In genomic region chr5:139561655-139562451, GRCh38 we compare ENCODE assay signal across 1 cellular context.
A peak's percentile ranks its signal among the peaks of the same experiment; 100 is the strongest.
TF ChIP-seq lines count a peak whose summit lies in the region.

No MANE protein-coding gene starts in this region.

TF ChIP-seq in GM12878, 131 proteins besides CTCF, POLR2A, EP300 and RAD21 (continued from another document):
- TF ChIP-seq ZNF592 (IDR thresholded peaks at IDR 0.05) (no peak), HCFC1 (IDR thresholded peaks at IDR 0.05; ENCODE audit: low read length) (no peak), MEF2B (IDR thresholded peaks at IDR 0.05; ENCODE audit: partially characterized antibody, poor library complexity, severe bottlenecking) (no peak), MYC (IDR thresholded peaks at IDR 0.05; ENCODE audit: insufficient read depth, insufficient read length, insufficient replicate concordance, low read length, severe bottlenecking) (no peak), ZNF687 (IDR thresholded peaks at IDR 0.05) (no peak), YBX1 (IDR thresholded peaks at IDR 0.05) (no peak), RBBP5 (conservative IDR thresholded peaks at IDR 0.05) (no peak), SIN3A (IDR thresholded peaks at IDR 0.05; ENCODE audit: low read depth, low read length) (no peak), NKRF (conservative IDR thresholded peaks at IDR 0.05) (no peak), KAT2A (conservative IDR thresholded peaks at IDR 0.05; ENCODE audit: control insufficient read depth, low read depth, low read length) (no peak), PRDM15 (CRISPR knock-in tag; IDR thresholded peaks at IDR 0.05) (no peak), RUNX3 (IDR thresholded peaks at IDR 0.05; ENCODE audit: low read length) (no peak), BHLHE40 (IDR thresholded peaks at IDR 0.05; ENCODE audit: borderline replicate concordance in 1 of 2, low read depth in 2 of 2, low read length in 1 of 2) (no peak), ZNF384 (IDR thresholded peaks at IDR 0.05; ENCODE audit: borderline replicate concordance, low read depth, low read length) (no peak), RB1 (IDR thresholded peaks at IDR 0.05; ENCODE audit: borderline replicate concordance) (peak; percentile 20; the same call in 1 of the 2 replicates), YY1 (IDR thresholded peaks at IDR 0.05; ENCODE audit: low read depth, low read length) (peak; percentile 89), MLLT1 (IDR thresholded peaks at IDR 0.05) (peak; percentile 35; the same call in 1 of the 2 replicates), NRF1 (conservative IDR thresholded peaks at IDR 0.05; ENCODE audit: low read depth, low read length) (no peak), IKZF1 (conservative IDR thresholded peaks at IDR 0.05) (0 out of 2 replicates have a peak, but pooled peaks have one; percentile 5), EZH2 (IDR thresholded peaks at IDR 0.05; ENCODE audit: borderline replicate concordance, control insufficient read depth, low read depth, low read length) (no peak), NR2C2 (IDR thresholded peaks at IDR 0.05; ENCODE audit: borderline replicate concordance, control insufficient read depth, insufficient read length, low read depth) (no peak), PAX8 (IDR thresholded peaks at IDR 0.05) (no peak), BCL3 (IDR thresholded peaks at IDR 0.05; ENCODE audit: borderline replicate concordance, insufficient read depth, low read depth, low read length, poor library complexity, severe bottlenecking) (no peak), ASH2L (IDR thresholded peaks at IDR 0.05; ENCODE audit: borderline replicate concordance, low read depth) (no peak), NR2C1 (IDR thresholded peaks at IDR 0.05) (no peak), RAD51 (IDR thresholded peaks at IDR 0.05) (no peak), ZNF217 (IDR thresholded peaks at IDR 0.05) (no peak), EGR1 (IDR thresholded peaks at IDR 0.05; ENCODE audit: borderline replicate concordance in 1 of 2, low read depth in 2 of 2, low read length in 2 of 2) (no peak), REST (IDR thresholded peaks at IDR 0.05; ENCODE audit: low read depth, low read length) (no peak), CHD4 (IDR thresholded peaks at IDR 0.05) (no peak)
TF ChIP-seq in GM12878: peak in this region for 8.
